2 cellular contexts compared by ENCODE assay signal in genomic region chr9:15137658-15138356, GRCh38.
TF ChIP-seq lines count a peak whose summit lies in the region.

No MANE protein-coding gene starts in this region.

TF ChIP-seq in GM23338, 12 proteins besides CTCF, POLR2A, EP300 and RAD21:
- TF ChIP-seq CREB1 (CRISPR knock-in tag; IDR thresholded peaks at IDR 0.05; ENCODE audit: low read depth) (no peak), EZH2 (IDR thresholded peaks at IDR 0.05; ENCODE audit: low read depth, unreplicated experiment) (no peak), ETS1 (IDR thresholded peaks at IDR 0.05) (no peak), NANOG (IDR thresholded peaks at IDR 0.05; ENCODE audit: borderline replicate concordance) (no peak)

TF ChIP-seq in HepG2, 621 proteins besides CTCF, POLR2A, EP300 and RAD21:
- TF ChIP-seq TMF1 (CRISPR knock-in tag; IDR thresholded peaks at IDR 0.05; ENCODE audit: low read depth) (no peak), TBP (CRISPR knock-in tag; IDR thresholded peaks at IDR 0.05) (no peak), HNRNPL (IDR thresholded peaks at IDR 0.05; ENCODE audit: low read depth, low read length) (no peak), KLF11 (CRISPR knock-in tag; IDR thresholded peaks at IDR 0.05) (no peak), NFRKB (IDR thresholded peaks at IDR 0.05) (no peak), ZNF20 (CRISPR knock-in tag; IDR thresholded peaks at IDR 0.05) (no peak), KAT2B (IDR thresholded peaks at IDR 0.05; ENCODE audit: borderline replicate concordance, low read depth, low read length) (no peak), ZNF274 (CRISPR knock-in tag; IDR thresholded peaks at IDR 0.05) (no peak), ZNF558 (CRISPR knock-in tag; IDR thresholded peaks at IDR 0.05; ENCODE audit: borderline replicate concordance) (no peak), ZNF547 (CRISPR knock-in tag; IDR thresholded peaks at IDR 0.05) (no peak), FLYWCH1 (CRISPR knock-in tag; IDR thresholded peaks at IDR 0.05) (no peak), SOX6 (IDR thresholded peaks at IDR 0.05) (no peak), SOX6 (CRISPR knock-in tag; IDR thresholded peaks at IDR 0.05) (no peak)
- TF ChIP-seq, protein P1, sequence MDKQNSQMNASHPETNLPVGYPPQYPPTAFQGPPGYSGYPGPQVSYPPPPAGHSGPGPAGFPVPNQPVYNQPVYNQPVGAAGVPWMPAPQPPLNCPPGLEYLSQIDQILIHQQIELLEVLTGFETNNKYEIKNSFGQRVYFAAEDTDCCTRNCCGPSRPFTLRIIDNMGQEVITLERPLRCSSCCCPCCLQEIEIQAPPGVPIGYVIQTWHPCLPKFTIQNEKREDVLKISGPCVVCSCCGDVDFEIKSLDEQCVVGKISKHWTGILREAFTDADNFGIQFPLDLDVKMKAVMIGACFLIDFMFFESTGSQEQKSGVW (CRISPR knock-in tag; IDR thresholded peaks at IDR 0.05; ENCODE audit: borderline replicate concordance), result no peak
- TF ChIP-seq, protein P2, sequence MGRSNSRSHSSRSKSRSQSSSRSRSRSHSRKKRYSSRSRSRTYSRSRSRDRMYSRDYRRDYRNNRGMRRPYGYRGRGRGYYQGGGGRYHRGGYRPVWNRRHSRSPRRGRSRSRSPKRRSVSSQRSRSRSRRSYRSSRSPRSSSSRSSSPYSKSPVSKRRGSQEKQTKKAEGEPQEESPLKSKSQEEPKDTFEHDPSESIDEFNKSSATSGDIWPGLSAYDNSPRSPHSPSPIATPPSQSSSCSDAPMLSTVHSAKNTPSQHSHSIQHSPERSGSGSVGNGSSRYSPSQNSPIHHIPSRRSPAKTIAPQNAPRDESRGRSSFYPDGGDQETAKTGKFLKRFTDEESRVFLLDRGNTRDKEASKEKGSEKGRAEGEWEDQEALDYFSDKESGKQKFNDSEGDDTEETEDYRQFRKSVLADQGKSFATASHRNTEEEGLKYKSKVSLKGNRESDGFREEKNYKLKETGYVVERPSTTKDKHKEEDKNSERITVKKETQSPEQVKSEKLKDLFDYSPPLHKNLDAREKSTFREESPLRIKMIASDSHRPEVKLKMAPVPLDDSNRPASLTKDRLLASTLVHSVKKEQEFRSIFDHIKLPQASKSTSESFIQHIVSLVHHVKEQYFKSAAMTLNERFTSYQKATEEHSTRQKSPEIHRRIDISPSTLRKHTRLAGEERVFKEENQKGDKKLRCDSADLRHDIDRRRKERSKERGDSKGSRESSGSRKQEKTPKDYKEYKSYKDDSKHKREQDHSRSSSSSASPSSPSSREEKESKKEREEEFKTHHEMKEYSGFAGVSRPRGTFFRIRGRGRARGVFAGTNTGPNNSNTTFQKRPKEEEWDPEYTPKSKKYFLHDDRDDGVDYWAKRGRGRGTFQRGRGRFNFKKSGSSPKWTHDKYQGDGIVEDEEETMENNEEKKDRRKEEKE (IDR thresholded peaks at IDR 0.05), result no peak
